In the genomic region with DNA sequence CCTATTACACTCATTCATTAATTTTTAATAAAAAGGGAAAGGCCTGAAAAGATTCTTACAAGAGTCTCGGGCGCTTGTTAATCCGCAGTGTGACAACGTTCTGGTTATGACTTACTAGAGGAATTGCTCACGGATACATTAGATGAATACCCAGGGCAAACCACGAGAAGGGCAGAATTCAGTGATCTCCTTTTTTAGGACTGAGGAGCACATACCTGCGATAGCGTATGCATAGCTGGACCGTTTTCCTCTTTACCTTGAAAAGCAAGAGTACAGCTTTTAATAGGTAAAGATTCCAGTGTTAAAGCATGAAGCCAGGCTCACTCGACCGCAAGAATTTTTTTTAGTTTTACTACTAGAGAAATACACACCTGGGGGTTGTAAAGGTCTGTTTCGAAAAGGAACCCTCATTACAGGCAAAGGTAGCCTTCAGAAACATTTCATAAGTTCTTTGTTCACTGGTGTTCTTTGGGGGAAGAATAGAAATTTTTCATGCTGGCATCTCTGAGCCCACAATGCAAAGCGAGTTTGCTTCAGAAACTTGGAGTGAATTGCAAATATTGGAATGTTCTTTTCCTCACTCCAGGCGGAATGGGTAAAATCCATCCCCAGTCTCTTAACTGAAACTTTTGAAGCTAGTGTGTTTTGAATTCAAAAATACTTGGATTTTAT, we compare ENCODE assay signal across 8 cellular contexts. TPM values are rescaled to one million over a fixed set of nuclear protein-coding genes. Genes with fewer than 3 reads are reported as not detected.
DNase-seq lines count a peak whose midpoint lies in the region; ATAC-seq, FAIRE-seq and TF ChIP-seq lines count a peak whose summit lies in the region.

No MANE protein-coding gene starts in this region.

- TF ChIP-seq POLR2A in H1 (IDR thresholded peaks at IDR 0.05; ENCODE audit: control extremely low read depth in 1 of 2, low read depth in 2 of 2, low read length in 2 of 2): no peak

- TF ChIP-seq EP300 in H1 (IDR thresholded peaks at IDR 0.05; ENCODE audit: borderline replicate concordance in 1 of 2, low read depth in 2 of 2, low read length in 2 of 2): no peak

- no peak for TF ChIP-seq CTCF in OCI-LY7 (conservative IDR thresholded peaks at IDR 0.05; ENCODE audit: low read length)
- no peak for TF ChIP-seq CTCF in H1 (IDR thresholded peaks at IDR 0.05; ENCODE audit: control extremely low read depth in 1 of 3, insufficient read depth in 1 of 3, low read depth in 1 of 3, low read length in 3 of 3)
- no peak for TF ChIP-seq CTCF in neural crest cell (conservative IDR thresholded peaks at IDR 0.05)

- peak overlapping the region; percentile 97 for H3K4me3 Mint-ChIP-seq in neural crest cell

- FAIRE-seq in H1 (lab: Jason Lieb, UNC): peak; percentile 52

- H3K9me3 Mint-ChIP-seq in neural crest cell: no peaks in the 10 kb centered on the region

- H3K9me3 ChIP-seq in ES-I3 (ENCODE audit: control insufficient read depth, insufficient read depth, low read length) (no peaks in the 10 kb centered on the region), OCI-LY7 (ENCODE audit: low read length) (no peaks in the 10 kb centered on the region), H1 (ENCODE audit: insufficient read depth in 2 of 2, low read depth in 1 of 2, low read length in 1 of 2) (no peaks in the 10 kb centered on the region)

- DNase-seq in OCI-LY7 (ENCODE audit: low spot score): no peak
- DNase-seq in H1 (ENCODE audit: low read depth in 1 of 2, low spot score in 2 of 2): no peak
- DNase-seq in neural crest cell (ENCODE audit: low read depth, low spot score): no peak
- no peak for DNase-seq in NCI-H446 (lab: John Stamatoyannopoulos, UW)
- no peak for DNase-seq in HUDEP-2 (lab: John Stamatoyannopoulos, UW; ENCODE audit: unreplicated experiment in 76 of 76)
- no peak for DNase-seq in T1000 (lab: John Stamatoyannopoulos, UW)

- no peaks in the 10 kb centered on the region for H3K9me2 ChIP-seq in OCI-LY7 (ENCODE audit: insufficient read depth, low read length)

- H2BK120ac ChIP-seq in H1 (replicated peaks; ENCODE audit: low read depth, low read length): peak overlapping the region; percentile 70

- no peaks in the 10 kb centered on the region for H3K27me3 ChIP-seq in H1 (replicated peaks in 1 of 4; ENCODE audit: control insufficient read depth in 3 of 4, extremely low read depth in 1 of 4, insufficient read depth in 3 of 4, low read length in 3 of 4)

- peak overlapping the region; percentile 91 for H4K91ac ChIP-seq in H1 (replicated peaks; ENCODE audit: insufficient read length, low read length)

- H2BK20ac ChIP-seq in H1 (ENCODE audit: low read length): peak overlapping the region; percentile 63; the same call in 1 of the 2 replicates

- H3K36me3 ChIP-seq in ES-I3 (ENCODE audit: insufficient read depth, low read length) (peaks cover 3% of the 10 kb centered on the region; the same call in 1 of the 2 replicates), OCI-LY7 (ENCODE audit: insufficient read depth, low read length) (peaks cover 48% of the 10 kb centered on the region), H1 (ENCODE audit: control insufficient read depth in 2 of 4, insufficient read depth in 4 of 4, low read length in 3 of 4) (peaks cover 0 to 15% (median 0%) of the 10 kb centered on the region in 4 experiments; a peak in 1 of 8 replicates)

- H3K27ac ChIP-seq in OCI-LY7 (ENCODE audit: low read depth, low read length, poor library complexity, severe bottlenecking) (peak overlapping the region; percentile 81), H1 (ENCODE audit: low read depth, low read length) (peak overlapping the region; percentile 99)

- CTCF ChIA-PET in OCI-LY7 (lab: Charles Lee; ENCODE audit: unreplicated experiment) (interaction anchor here (1.0 kb wide), 1 partner anchor 26 kb away, joined by 3 read pairs; no protein-coding TSS in a partner anchor), H1 (lab: Charles Lee; ENCODE audit: partially characterized antibody) (interaction anchor here (0.6 to 2.5 kb wide), 7 partner anchors 9 to 585 kb away, joined by 3 to 22 read pairs (median 5); a partner anchor contains a TSS)

- H2AFZ ChIP-seq in OCI-LY7 (ENCODE audit: low read length) (peak overlapping the region; percentile 96; the same call in 1 of the 2 replicates), H1 (ENCODE audit: low read length) (no peak overlapping the region)

- H3K4me1 ChIP-seq in ES-I3 (ENCODE audit: insufficient read depth, low read length) (peaks cover 11% of the 10 kb centered on the region), OCI-LY7 (ENCODE audit: insufficient read depth, low read length, poor library complexity, severe bottlenecking) (peaks cover 20% of the 10 kb centered on the region), H1 (replicated peaks in 1 of 4; ENCODE audit: control insufficient read depth in 3 of 4, insufficient read depth in 4 of 4, low read length in 3 of 4) (peaks cover 0 to 2% (median 0%) of the 10 kb centered on the region in 4 experiments; a peak in 5 of 7 replicates)

- peak overlapping the region; percentile 87 for H3K4me2 ChIP-seq in OCI-LY7 (ENCODE audit: low read length)
- H3K4me2 ChIP-seq in H1 (ENCODE audit: insufficient read depth in 1 of 2, low read depth in 2 of 2, low read length in 2 of 2): peak overlapping the region; percentile 84 to 91

- H4K5ac ChIP-seq in H1 (ENCODE audit: insufficient read length, low read depth, low read length): peak overlapping the region; percentile 38

- H3K79me2 ChIP-seq in OCI-LY7 (ENCODE audit: insufficient read depth, low read depth, low read length) (peaks cover 58% of the 10 kb centered on the region), H1 (ENCODE audit: control insufficient read depth in 1 of 2, insufficient read depth in 2 of 2, low read length in 2 of 2) (peaks cover 20 to 53% of the 10 kb centered on the region in 2 experiments)

- H3K27ac Mint-ChIP-seq in neural crest cell (ENCODE audit: unreplicated experiment): peak overlapping the region; percentile 98

- H3K23me2 ChIP-seq in H1 (ENCODE audit: low read depth, low read length): peaks cover 4% of the 10 kb centered on the region; the same call in 1 of the 2 replicates

- H4K20me1 ChIP-seq in OCI-LY7 (ENCODE audit: insufficient read depth, low read length) (peaks cover 27% of the 10 kb centered on the region), H1 (replicated peaks in 1 of 2; ENCODE audit: control insufficient read depth in 1 of 2, insufficient read depth in 2 of 2, low read length in 2 of 2) (peaks cover 2% of the 10 kb centered on the region in 2 experiments)

- peak overlapping the region; percentile 39; the same call in 1 of the 2 replicates for H4K8ac ChIP-seq in H1 (ENCODE audit: extremely low read depth, insufficient read depth, low read length)

- H3K56ac ChIP-seq in H1 (replicated peaks; ENCODE audit: insufficient read length, low read depth, low read length): peak overlapping the region; percentile 85

- H3K4me1 Mint-ChIP-seq in neural crest cell: peaks cover 41% of the 10 kb centered on the region

- TF ChIP-seq RAD21 in H1 (IDR thresholded peaks at IDR 0.05 in 1 of 2, conservative IDR thresholded peaks at IDR 0.05 in 1 of 2; ENCODE audit: low read depth in 2 of 2, low read length in 2 of 2): no peak

- H3K18ac ChIP-seq in H1 (ENCODE audit: extremely low read depth, low read length): peak overlapping the region; percentile 96

- peak overlapping the region; percentile 95 for H3K14ac ChIP-seq in H1 (ENCODE audit: insufficient read length)

- TSS peak; percentile 61 for BruUV-seq in OCI-LY7 (replicated peaks; lab: Mats Ljungman, UMichigan)

- no peaks in the 10 kb centered on the region; the same call in 1 of the 2 replicates for H3K79me1 ChIP-seq in H1 (ENCODE audit: low read depth, low read length)

- peaks cover 17% of the 10 kb centered on the region for H3K36me3 Mint-ChIP-seq in neural crest cell (ENCODE audit: low read depth)

- intact Hi-C loops in OCI-LY7 (cut with micrococcal nuclease; ENCODE audit: unreplicated experiment): loop anchor here (10.0 kb wide), 1 partner anchor 222 kb away; a partner anchor contains a TSS

- H3K9ac ChIP-seq in ES-I3 (ENCODE audit: low read depth, low read length) (peak overlapping the region; percentile 100), H1 (replicated peaks in 1 of 4; ENCODE audit: extremely low read depth in 1 of 4, low read depth in 3 of 4, low read length in 3 of 4) (peak overlapping the region; percentile 99 to 100 (median 100))

- H2BK5ac ChIP-seq in H1 (ENCODE audit: low read depth, low read length): peak overlapping the region; percentile 96

- no peaks in the 10 kb centered on the region for H3K27me3 Mint-ChIP-seq in neural crest cell (ENCODE audit: low read depth)

- peak overlapping the region; percentile 99; the same call in 1 of the 2 replicates for H2BK12ac ChIP-seq in H1 (ENCODE audit: low read depth, low read length)

- no peak overlapping the region for H3K23ac ChIP-seq in H1 (ENCODE audit: insufficient read length)

- H2BK15ac ChIP-seq in H1 (ENCODE audit: low read length): peak overlapping the region; percentile 93; the same call in 1 of the 2 replicates

- H3K4me3 ChIP-seq in OCI-LY7 (ENCODE audit: low read depth, low read length, poor library complexity, severe bottlenecking) (peak overlapping the region; percentile 95), H1 (ENCODE audit: extremely low read depth in 1 of 4, insufficient read depth in 2 of 4, low read depth in 3 of 4, low read length in 4 of 4) (peak overlapping the region; percentile 77 to 97 (median 94))

- peak overlapping the region; percentile 4 for H3K4ac ChIP-seq in H1 (replicated peaks; ENCODE audit: insufficient read length, low read depth, low read length)

- WGBS in H1 (ENCODE audit: extremely low coverage in 1 of 2, insufficient coverage in 1 of 2, insufficient read length in 1 of 2, insufficient replicate concordance in 2 of 2, low coverage in 1 of 2, low lambda C conversion rate in 2 of 2, missing lambda C conversion rate in 1 of 2), 2 experiments: 6% methylated on average over 14 of the region's 14 CpGs; no CpG with 5 or more reads in 1 of the 2 experiments

- H2AK5ac ChIP-seq in H1 (ENCODE audit: low read depth, low read length): peak overlapping the region; percentile 100

- POLR2A ChIA-PET in OCI-LY7 (lab: Charles Lee): interaction anchor here (0.5 to 2.5 kb wide), 10 partner anchors 13 to 140 kb away, joined by 3 to 15 read pairs (median 4); a partner anchor contains a TSS
- POLR2A ChIA-PET in H1 (lab: Charles Lee; ENCODE audit: partially characterized antibody): interaction anchor here (1.0 to 6.7 kb wide), 21 partner anchors 8 to 564 kb away, joined by 3 to 101 read pairs (median 8); a partner anchor contains a TSS

- ATAC-seq in GM21786 (IDR thresholded peaks at IDR 0.05; ENCODE audit: unreplicated experiment): peak; percentile 10

RNA-seq across cellular contexts. Expression of a gene that starts 0.9 kb away (rescaled TPM):
- 24.6 and 27.9 TPM in 2 replicates for total RNA-seq in OCI-LY7 (2014; rRNA removed; shearing (Covaris generic))
- total RNA-seq in OCI-LY7 (2022) (92.2 and 94.8 TPM in 2 replicates), neural crest cell (141 and 151 TPM in 2 replicates)
- 111 and 113 TPM in 2 replicates for total RNA-seq in H1 (2021; fragmentation: NEBNext Ultra II Directional; extraction: Animal tissue kit (Norgen Biotek cat#: 25700))
- polyA plus RNA-seq in H1 (2011; rRNA removed): 228 and 309 TPM in 2 replicates
- 95.1 TPM for polyA plus RNA-seq in H1 (2011; cell fraction: cytosol; rRNA removed)
- polyA plus RNA-seq in H1 (2011; cell fraction: nucleus; rRNA removed): 151 TPM
- 66.1 to 116 TPM (median 90.5 TPM) in 4 replicates for polyA plus RNA-seq in H1 (2012, experiment 1 of 2)
- 51.3 TPM for polyA plus RNA-seq in H1 (2012, experiment 2 of 2)
- polyA plus RNA-seq in H1 (2013, experiment 1 of 2): 92.2 TPM
- 91.9 TPM for polyA plus RNA-seq in H1 (2013, experiment 2 of 2)
- 222 and 325 TPM in 2 replicates for polyA minus RNA-seq in H1 (2011; rRNA and poly(A)+ RNA removed)
- 217 TPM for polyA minus RNA-seq in H1 (2011; cell fraction: cytosol; rRNA and poly(A)+ RNA removed)
- 69.1 TPM for polyA minus RNA-seq in H1 (2011; cell fraction: nucleus; rRNA and poly(A)+ RNA removed)

RNA-seq across cellular contexts. Expression of a gene that starts 25.4 kb away (rescaled TPM):
- 18.5 and 23.0 TPM in 2 replicates for total RNA-seq in OCI-LY7 (2014; rRNA removed; shearing (Covaris generic))
- total RNA-seq in OCI-LY7 (2022) (33.4 and 37.3 TPM in 2 replicates), neural crest cell (32.8 and 38.6 TPM in 2 replicates)
- total RNA-seq in H1 (2021; fragmentation: NEBNext Ultra II Directional; extraction: Animal tissue kit (Norgen Biotek cat#: 25700)): 24.8 and 31.5 TPM in 2 replicates
- 4.2 and 5.5 TPM in 2 replicates for polyA plus RNA-seq in H1 (2011; rRNA removed)
- 7.8 TPM for polyA plus RNA-seq in H1 (2011; cell fraction: cytosol; rRNA removed)
- polyA plus RNA-seq in H1 (2011; cell fraction: nucleus; rRNA removed): 4.5 TPM
- 10.7 to 21.8 TPM (median 15.0 TPM) in 4 replicates for polyA plus RNA-seq in H1 (2012, experiment 1 of 2)
- 0.67 TPM for polyA plus RNA-seq in H1 (2012, experiment 2 of 2)
- polyA plus RNA-seq in H1 (2013, experiment 1 of 2): 13.0 TPM
- 11.7 TPM for polyA plus RNA-seq in H1 (2013, experiment 2 of 2)
- polyA minus RNA-seq in H1 (2011; rRNA and poly(A)+ RNA removed): 12.4 and 17.7 TPM in 2 replicates
- 18.7 TPM for polyA minus RNA-seq in H1 (2011; cell fraction: cytosol; rRNA and poly(A)+ RNA removed)
- 15.8 TPM for polyA minus RNA-seq in H1 (2011; cell fraction: nucleus; rRNA and poly(A)+ RNA removed)

RNA-seq across cellular contexts. Expression of a gene that starts 25.5 kb away (rescaled TPM):
- 33.5 and 42.6 TPM in 2 replicates for total RNA-seq in OCI-LY7 (2014; rRNA removed; shearing (Covaris generic))
- total RNA-seq in OCI-LY7 (2022) (56.3 and 60.3 TPM in 2 replicates), neural crest cell (56.2 and 60.6 TPM in 2 replicates)
- 79.9 and 87.9 TPM in 2 replicates for total RNA-seq in H1 (2021; fragmentation: NEBNext Ultra II Directional; extraction: Animal tissue kit (Norgen Biotek cat#: 25700))
- polyA plus RNA-seq in H1 (2011; rRNA removed): 10.5 and 17.8 TPM in 2 replicates
- polyA plus RNA-seq in H1 (2011; cell fraction: cytosol; rRNA removed): 29.3 TPM
- polyA plus RNA-seq in H1 (2011; cell fraction: nucleus; rRNA removed): 14.2 TPM
- 35.0 to 68.1 TPM (median 43.0 TPM) in 4 replicates for polyA plus RNA-seq in H1 (2012, experiment 1 of 2)
- polyA plus RNA-seq in H1 (2012, experiment 2 of 2): 2.6 TPM
- polyA plus RNA-seq in H1 (2013, experiment 1 of 2): 28.2 TPM
- 28.7 TPM for polyA plus RNA-seq in H1 (2013, experiment 2 of 2)
- polyA minus RNA-seq in H1 (2011; rRNA and poly(A)+ RNA removed): 83.4 and 119 TPM in 2 replicates
- 40.5 TPM for polyA minus RNA-seq in H1 (2011; cell fraction: cytosol; rRNA and poly(A)+ RNA removed)
- polyA minus RNA-seq in H1 (2011; cell fraction: nucleus; rRNA and poly(A)+ RNA removed): 80.2 TPM
